In genomic region chr3:71307884-71308697, GRCh38 we compare ENCODE assay signal across 13 cellular contexts.
A peak's percentile ranks its signal among the peaks of the same experiment; 100 is the strongest.
DNase-seq lines count a peak whose midpoint lies in the region; ATAC-seq and TF ChIP-seq lines count a peak whose summit lies in the region.
"Had no signal": no experiment of that assay in that cellular context is flagged by ENCODE, and none has a peak within 500 bp of the region (broad histone marks: within the 10 kb centered on the region; RNA-seq: fewer than 3 reads in every experiment).

No MANE protein-coding gene starts in this region.

- CTCF ChIA-PET in HEK293T (lab: Yijun Ruan, JAX) = interaction anchor here (0.7 kb wide), 1 partner anchor 114 kb away, joined by 4 read pairs; no protein-coding TSS in a partner anchor

- ATAC-seq in esophagus mucosa = no peak

- H3K4me1 Mint-ChIP-seq in T-helper 2 cell treated with Interferon-gamma antibody and Interleukin-4, amounts not matched to agents 5 μg/mL and 100 μg/mL, for 36 hours (ENCODE audit: low read depth) = peaks cover 65% of the 10 kb centered on the region
- H3K4me1 Mint-ChIP-seq in nephron = peaks cover 55% of the 10 kb centered on the region

- POLR2A ChIA-PET in HEK293T (lab: Yijun Ruan, JAX) = no interaction called here

- peak overlapping the region; percentile 38 for H3K4me3 Mint-ChIP-seq in T-helper 2 cell treated with Interferon-gamma antibody and Interleukin-4, amounts not matched to agents 5 μg/mL and 100 μg/mL, for 36 hours
- H3K4me3 Mint-ChIP-seq in nephron = peak overlapping the region in 1 of 3 experiments; percentile 2

- no peaks in the 10 kb centered on the region for H3K9me3 Mint-ChIP-seq in T-helper 2 cell treated with Interferon-gamma antibody and Interleukin-4, amounts not matched to agents 5 μg/mL and 100 μg/mL, for 36 hours
- no peaks in the 10 kb centered on the region for H3K9me3 Mint-ChIP-seq in nephron

- no peaks in the 10 kb centered on the region for H3K27me3 Mint-ChIP-seq in T-helper 2 cell treated with Interferon-gamma antibody and Interleukin-4, amounts not matched to agents 5 μg/mL and 100 μg/mL, for 36 hours (ENCODE audit: low read depth)
- H3K27me3 Mint-ChIP-seq in nephron (ENCODE audit: low read depth) = no peaks in the 10 kb centered on the region

- TF ChIP-seq CTCF in nephron (IDR thresholded peaks at IDR 0.05; ENCODE audit: unreplicated experiment in 3 of 3) = no peak

- H3K27ac Mint-ChIP-seq in T-helper 2 cell treated with Interferon-gamma antibody and Interleukin-4, amounts not matched to agents 5 μg/mL and 100 μg/mL, for 36 hours = peak overlapping the region; percentile 42
- H3K27ac Mint-ChIP-seq in nephron = peak overlapping the region; percentile 3 to 47 (median 32)

- H3K36me3 Mint-ChIP-seq in T-helper 2 cell treated with Interferon-gamma antibody and Interleukin-4, amounts not matched to agents 5 μg/mL and 100 μg/mL, for 36 hours (ENCODE audit: low read depth) = peaks cover 1% of the 10 kb centered on the region
- H3K36me3 Mint-ChIP-seq in nephron (ENCODE audit: low read depth) = peaks cover 4% of the 10 kb centered on the region

- DNase-seq in T-helper 2 cell treated with Interferon-gamma antibody and Interleukin-4, amounts not matched to agents 5 μg/mL and 100 μg/mL, for 36 hours (ENCODE audit: low spot score) = no peak
- DNase-seq in T-helper 2 cell (no peak), NCI-H524 (lab: John Stamatoyannopoulos, UW) (peak; percentile 91 to 98), dermis blood vessel endothelial cell (peak; percentile 51), NCI-H1092 treated with DMSO at 0.1 percent for 48 hours (lab: John Stamatoyannopoulos, UW) (no peak), HEK293T (ENCODE audit: extremely low spot score) (no peak)
- DNase-seq: brain microvascular endothelial cell; esophagus squamous epithelium; NCI-H510A; SK-N-SH; stimulated activated CD4-positive, alpha-beta T cell treated with anti-CD3 and anti-CD28 coated beads, Interleukin-4, amount 100 ng/mL, for 1 hour had no signal

TF ChIP-seq in HEK293T, 16 proteins besides CTCF, POLR2A, EP300 and RAD21:
- TF ChIP-seq FOXK2 (IDR thresholded peaks at IDR 0.05) (no peak), BHLHE40 (IDR thresholded peaks at IDR 0.05; ENCODE audit: borderline replicate concordance) (no peak), L3MBTL2 (conservative IDR thresholded peaks at IDR 0.05) (no peak), FOXA1 (IDR thresholded peaks at IDR 0.05) (no peak), NFRKB (IDR thresholded peaks at IDR 0.05) (no peak)
TF ChIP-seq in HEK293T: peak in this region for 0.

Comparison
In these comparisons a context has a peak if more than half of its experiments do, and no peak if none do; other contexts are left out.
1. DNase-seq: peak in NCI-H524 (2 of 2) and dermis blood vessel endothelial cell (single experiment); none in T-helper 2 cell treated with Interferon-gamma antibody and Interleukin-4, amounts not matched to agents 5 μg/mL and 100 μg/mL, for 36 hours (single experiment), T-helper 2 cell (0 of 5), NCI-H1092 treated with DMSO at 0.1 percent for 48 hours (single experiment) and HEK293T (single experiment).